ENCODE assay signal across 8 cellular contexts in genomic region chr10:27360581-27361172, GRCh38.
DNase-seq lines count a peak whose midpoint lies in the region.

No MANE protein-coding gene starts in this region.

- DNase-seq in GDM1 (lab: John Stamatoyannopoulos, UW) (peak; percentile 60), GOT3 (lab: John Stamatoyannopoulos, UW) (peak; percentile 27), LoVo (ENCODE audit: low spot score) (peak; percentile 72), SJCRH30 (peak; percentile 84 to 95), glomerular visceral epithelial cell (ENCODE audit: extremely low spot score) (peak; percentile 79), posterior cingulate gyrus (peak; percentile 50 to 95 (median 72)), ureter (ENCODE audit: low spot score) (peak; percentile 83)
- DNase-seq in activated naive CD4-positive, alpha-beta T cell (lab: John Stamatoyannopoulos, UW): peak; percentile 8 to 73 (median 60)

- H3K27me3 ChIP-seq in SJCRH30: no peaks in the 10 kb centered on the region

- intact Hi-C loops in posterior cingulate gyrus (cut with DNase I): no loop called here

- H3K36me3 ChIP-seq in SJCRH30: no peaks in the 10 kb centered on the region

- no peaks in the 10 kb centered on the region for H3K9me3 ChIP-seq in SJCRH30 (replicated peaks)

- peaks cover 6% of the 10 kb centered on the region; the same call in 1 of the 2 replicates for H3K4me1 ChIP-seq in SJCRH30

- peak overlapping the region; percentile 5; the same call in 1 of the 2 replicates for H3K4me3 ChIP-seq in SJCRH30

- peak overlapping the region; percentile 43; the same call in 1 of the 2 replicates for H3K27ac ChIP-seq in SJCRH30

Comparison
In these comparisons a context has a peak if more than half of its experiments do, and no peak if none do; other contexts are left out.
1. Peak in every context shown above with its lines: DNase-seq, H3K4me3 ChIP-seq and H3K27ac ChIP-seq.
2. DNase-seq: peak in every context shown above with its lines; median percentile 90 in SJCRH30; 83 in ureter; 79 in glomerular visceral epithelial cell; 72 in LoVo; 72 in posterior cingulate gyrus; 60 in activated naive CD4-positive, alpha-beta T cell; 60 in GDM1; 27 in GOT3.